Comparison of ENCODE assay signal across 8 cellular contexts in the genomic region with DNA sequence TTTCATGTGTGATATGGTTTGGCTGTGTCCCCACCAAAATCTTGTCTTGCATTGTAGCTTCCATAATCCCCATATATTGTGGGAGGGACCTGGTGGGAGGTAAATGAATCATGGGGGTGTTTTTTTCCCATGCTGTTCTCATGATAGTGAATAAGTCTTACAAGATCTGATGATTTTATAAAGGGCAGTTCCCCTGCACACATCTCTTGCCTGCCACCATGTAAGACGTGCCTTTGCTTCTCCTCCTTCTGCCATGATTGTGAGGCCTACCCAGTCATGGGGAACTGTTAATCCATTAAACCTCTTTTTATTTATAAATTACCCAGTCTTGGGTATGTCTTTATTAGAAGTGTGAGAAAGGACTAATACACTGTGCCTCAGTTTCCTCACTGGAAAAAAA. TPM values are rescaled to one million over a fixed set of nuclear protein-coding genes. Genes with fewer than 3 reads are reported as not detected.
"Had no signal": no experiment of that assay in that cellular context is flagged by ENCODE, and none has a peak within 500 bp of the region (broad histone marks: within the 10 kb centered on the region; RNA-seq: fewer than 3 reads in every experiment).

No MANE protein-coding gene starts in this region.

- H3K4me2 ChIP-seq: GM23338 had no signal

- DNase-seq: H9, HCEC 1CT, IMR-90, KBM-7 had no signal

- H2AFZ ChIP-seq: GM23338 had no signal

- H3K27ac Mint-ChIP-seq: GM23338, H9 had no signal

- H3K4me3 ChIP-seq: GM23338 had no signal

- ATAC-seq: GM23338 had no signal

- H3K27ac ChIP-seq: HL-60 had no signal

- H3K4me3 Mint-ChIP-seq: GM23338, H9 had no signal

RNA-seq across cellular contexts. Expression of a gene that starts 4.2 kb away (rescaled TPM):
- total RNA-seq: GM23338, H1, H9, HT1080, IMR-90 had no signal
- polyA plus RNA-seq: GM23338, H1, IMR-90 had no signal
